18 cellular contexts compared by ENCODE assay signal in the genomic region with DNA sequence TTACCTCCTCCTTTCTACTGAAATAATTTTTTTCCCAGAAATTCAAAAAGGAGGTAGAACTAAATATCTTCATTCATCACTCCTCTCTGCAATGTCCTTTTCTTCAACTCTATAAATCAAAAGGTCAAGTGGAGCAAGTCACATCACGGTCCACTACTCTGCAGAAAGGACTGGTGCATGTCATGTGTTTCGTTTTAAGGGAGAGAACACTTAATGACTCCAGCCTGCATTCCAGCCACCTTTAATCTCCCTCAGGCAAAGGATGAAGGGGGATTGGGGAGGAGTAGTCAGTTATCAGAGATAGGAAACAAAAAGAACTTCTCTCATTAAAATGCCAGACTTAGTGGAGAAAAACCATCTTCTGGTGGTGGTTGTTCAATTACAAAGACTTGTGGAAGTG.
A peak's percentile ranks its signal among the peaks of the same experiment; 100 is the strongest.
DNase-seq lines count a peak whose midpoint lies in the region; TF ChIP-seq lines count a peak whose summit lies in the region.
"Had no signal": no experiment of that assay in that cellular context is flagged by ENCODE, and none has a peak within 500 bp of the region (broad histone marks: within the 10 kb centered on the region; RNA-seq: fewer than 3 reads in every experiment).

No MANE protein-coding gene starts in this region.

- no peak overlapping the region for H4K8ac ChIP-seq in trophoblast cell (ENCODE audit: low read depth, low read length)

- H4K91ac ChIP-seq in trophoblast cell (ENCODE audit: low read depth, low read length), result no peak overlapping the region

- H3K4me3 Mint-ChIP-seq in HFFc6, result no peak overlapping the region
- H3K4me3 Mint-ChIP-seq: CD4-positive, alpha-beta memory T cell; IgD-negative memory B cell had no signal

- no peaks in the 10 kb centered on the region for H3K27me3 Mint-ChIP-seq in HFFc6 (ENCODE audit: insufficient read depth)
- H3K27me3 Mint-ChIP-seq: CD4-positive, alpha-beta memory T cell; IgD-negative memory B cell had no signal

- H3K4me3 ChIP-seq in trophoblast cell (ENCODE audit: low read depth, low read length) (no peak overlapping the region), coronary artery (no peak overlapping the region)
- H3K4me3 ChIP-seq: GM23248 had no signal

- H2AFZ ChIP-seq in trophoblast cell (ENCODE audit: insufficient read depth, low read length, poor library complexity), result no peak overlapping the region
- H2AFZ ChIP-seq: GM23248 had no signal

- no peaks in the 10 kb centered on the region for H3K79me2 ChIP-seq in trophoblast cell (ENCODE audit: control insufficient read depth, insufficient read depth, low read length, poor library complexity)

- H3K4me1 Mint-ChIP-seq in HFFc6 (ENCODE audit: low read depth), result peaks cover 69% of the 10 kb centered on the region

- no peaks in the 10 kb centered on the region for H3K36me3 ChIP-seq in trophoblast cell (ENCODE audit: control insufficient read depth in 1 of 2, insufficient read depth in 2 of 2, low read length in 2 of 2)

- H3K9me3 ChIP-seq in trophoblast cell (ENCODE audit: insufficient read depth, low read depth, low read length), result no peaks in the 10 kb centered on the region

- H3K4me2 ChIP-seq in trophoblast cell (ENCODE audit: low read length), result no peak overlapping the region

- no peaks in the 10 kb centered on the region for H3K79me1 ChIP-seq in trophoblast cell (ENCODE audit: low read length)

- H4K12ac ChIP-seq in trophoblast cell (ENCODE audit: low read depth, low read length), result no peak overlapping the region

- H2BK5ac ChIP-seq in trophoblast cell (ENCODE audit: low read depth, low read length, poor library complexity), result no peak overlapping the region

- no peak overlapping the region for H3K9ac ChIP-seq in trophoblast cell (ENCODE audit: low read length)
- H3K9ac ChIP-seq: GM23248 had no signal

- H3K14ac ChIP-seq in trophoblast cell (ENCODE audit: low read length), result no peak overlapping the region

- H2BK120ac ChIP-seq in trophoblast cell (ENCODE audit: insufficient read depth, low read length, poor library complexity), result no peak overlapping the region

- no peak overlapping the region for H2BK12ac ChIP-seq in trophoblast cell (ENCODE audit: low read length)

- H2AK5ac ChIP-seq in trophoblast cell (ENCODE audit: low read length), result no peak overlapping the region

- DNase-seq in NCI-H82 (lab: John Stamatoyannopoulos, UW) (peak; percentile 7), NCI-H82 treated with DMSO at 0.1 percent for 48 hours (lab: John Stamatoyannopoulos, UW; ENCODE audit: unreplicated experiment) (no peak), SK-N-DZ (ENCODE audit: low spot score) (peak; percentile 15), left kidney (ENCODE audit: low read depth, low spot score) (peak; percentile 87), trophoblast cell (no peak), HFFc6 (no peak), SIG-M5 (lab: John Stamatoyannopoulos, UW) (no peak), coronary artery (ENCODE audit: low spot score) (no peak)
- DNase-seq: CD4-positive, alpha-beta memory T cell; DMS79; GM23248; NCI-H187 treated with DMSO at 0.1 percent for 48 hours; NCI-H345; NCI-H526 treated with DMSO at 0.1 percent for 48 hours; NK-92 treated with Interleukin-12 subunit alpha and Interleukin-12 subunit beta, amount 100 ng/mL, for 24 hours had no signal

- no peak overlapping the region for H3K18ac ChIP-seq in trophoblast cell (ENCODE audit: low read length)

- TF ChIP-seq CTCF in HFFc6 (IDR thresholded peaks at IDR 0.05), result no peak
- no peak for TF ChIP-seq CTCF in coronary artery (IDR thresholded peaks at IDR 0.05)

- no peaks in the 10 kb centered on the region for H3K9me3 Mint-ChIP-seq in HFFc6
- H3K9me3 Mint-ChIP-seq: CD4-positive, alpha-beta memory T cell; IgD-negative memory B cell had no signal

- no peaks in the 10 kb centered on the region for H3K27me3 ChIP-seq in trophoblast cell (ENCODE audit: insufficient read depth, low read length)

- no peak overlapping the region for H3K23ac ChIP-seq in trophoblast cell (ENCODE audit: low read length)

- no CpG with 5 or more reads among the region's 2 CpGs for WGBS in trophoblast cell (ENCODE audit: extremely low coverage, insufficient coverage, insufficient read length)

- H3K27ac ChIP-seq in trophoblast cell (ENCODE audit: low read depth, low read length), result peak overlapping the region; percentile 10
- no peak overlapping the region for H3K27ac ChIP-seq in coronary artery
- H3K27ac ChIP-seq: 22Rv1, GM23248, RWPE1 had no signal

- H3K27ac Mint-ChIP-seq in HFFc6, result no peak overlapping the region
- H3K27ac Mint-ChIP-seq: CD4-positive, alpha-beta memory T cell; IgD-negative memory B cell had no signal

- peaks cover 4 to 5% of the 10 kb centered on the region in 2 experiments for H3K4me1 ChIP-seq in trophoblast cell (ENCODE audit: control insufficient read depth in 1 of 2, insufficient read depth in 2 of 2, low read length in 2 of 2)

- H3K36me3 Mint-ChIP-seq in HFFc6 (ENCODE audit: low read depth), result no peaks in the 10 kb centered on the region

- no peak overlapping the region for H3K4ac ChIP-seq in trophoblast cell (ENCODE audit: low read depth, low read length)

Comparison
In these comparisons a context has a peak if more than half of its experiments do, and no peak if none do; other contexts are left out.
1. DNase-seq: peak in NCI-H82 (single experiment), SK-N-DZ (single experiment) and left kidney (single experiment); none in NCI-H82 treated with DMSO at 0.1 percent for 48 hours (single experiment), trophoblast cell (0 of 2), HFFc6 (single experiment), SIG-M5 (single experiment) and coronary artery (single experiment).